29 cellular contexts compared by ENCODE assay signal in the genomic region with DNA sequence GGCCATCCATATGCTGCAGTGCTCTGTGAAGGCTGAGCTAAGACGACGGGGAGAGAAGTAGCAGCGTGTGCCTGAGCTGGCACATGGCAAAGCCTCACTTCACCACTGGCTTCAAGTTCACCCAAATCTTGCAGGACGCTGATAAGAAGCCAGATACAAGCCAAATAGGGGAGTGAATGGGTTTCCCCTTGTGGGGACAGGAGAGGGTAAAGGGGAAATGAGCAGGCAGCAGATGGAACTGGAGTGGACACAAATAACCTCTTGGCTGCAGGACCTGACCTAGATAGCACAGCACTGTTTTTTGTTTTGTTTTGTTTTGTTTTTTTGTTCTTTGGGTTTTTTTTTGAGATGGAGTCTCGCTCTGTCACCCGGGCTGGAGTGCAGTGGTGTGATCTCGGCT. TPM values are rescaled to one million over a fixed set of nuclear protein-coding genes. Genes with fewer than 3 reads are reported as not detected.
A peak's percentile ranks its signal among the peaks of the same experiment; 100 is the strongest.
DNase-seq lines count a peak whose midpoint lies in the region; ATAC-seq and TF ChIP-seq lines count a peak whose summit lies in the region.
"Had no signal": no experiment of that assay in that cellular context is flagged by ENCODE, and none has a peak within 500 bp of the region (broad histone marks: within the 10 kb centered on the region; RNA-seq: fewer than 3 reads in every experiment).

No MANE protein-coding gene starts in this region.

- H3K27me3 Mint-ChIP-seq in CD14-positive monocyte (ENCODE audit: low read depth in 3 of 3) (peaks cover 2 to 7% (median 4%) of the 10 kb centered on the region in 3 donors), WTC11 (ENCODE audit: low read depth) (no peaks in the 10 kb centered on the region), chondrocyte (ENCODE audit: low read depth) (no peaks in the 10 kb centered on the region)
- H3K27me3 Mint-ChIP-seq in CD4-positive, alpha-beta T cell: no peaks in the 10 kb centered on the region
- H3K27me3 Mint-ChIP-seq: activated CD8-positive, alpha-beta memory T cell treated with anti-CD3 and anti-CD28 coated beads, Interleukin-2, amount 10 ng/mL, durations not matched to agents 7 days and 5 days had no signal

- peaks cover 52% of the 10 kb centered on the region for H3K4me1 Mint-ChIP-seq in CD14-positive monocyte
- H3K4me1 Mint-ChIP-seq in WTC11: peaks cover 38% of the 10 kb centered on the region
- H3K4me1 Mint-ChIP-seq in CD4-positive, alpha-beta T cell (ENCODE audit: low read depth): no peaks in the 10 kb centered on the region
- H3K4me1 Mint-ChIP-seq in chondrocyte (ENCODE audit: low read depth): peaks cover 15% of the 10 kb centered on the region

- TF ChIP-seq CTCF in CD14-positive monocyte (IDR thresholded peaks at IDR 0.05) (no peak), OCI-LY1 (IDR thresholded peaks at IDR 0.05; ENCODE audit: low read length) (no peak), WTC11 (IDR thresholded peaks at IDR 0.05) (no peak), neutrophil (IDR thresholded peaks at IDR 0.05) (no peak), chondrocyte (IDR thresholded peaks at IDR 0.05) (no peak)
- no peak for TF ChIP-seq CTCF in CD4-positive, alpha-beta T cell (IDR thresholded peaks at IDR 0.05)

- H3K9ac ChIP-seq in OCI-LY1 (ENCODE audit: low read length): no peak overlapping the region
- H3K9ac ChIP-seq: parathyroid adenoma had no signal

- H3K36me3 ChIP-seq in OCI-LY1 (ENCODE audit: insufficient read depth, low read length) (peaks cover 74% of the 10 kb centered on the region), neutrophil (peaks cover 93% of the 10 kb centered on the region)
- H3K36me3 ChIP-seq: right atrium auricular region had no signal

- H3K27ac ChIP-seq in OCI-LY1 (ENCODE audit: low read depth, low read length, poor library complexity, severe bottlenecking) (peak overlapping the region; percentile 90), neutrophil (peak overlapping the region; percentile 62)
- no peak overlapping the region for H3K27ac ChIP-seq in CD4-positive, alpha-beta T cell (ENCODE audit: low read depth, low read length)
- H3K27ac ChIP-seq: A549, esophagus muscularis mucosa, heart left ventricle, parathyroid adenoma, right atrium auricular region, stomach had no signal

- H3K4me3 ChIP-seq in OCI-LY1 (ENCODE audit: low read depth, low read length, poor library complexity, severe bottlenecking) (no peak overlapping the region), neutrophil (ENCODE audit: low read depth in 1 of 2, low read length in 1 of 2) (no peak overlapping the region)
- H3K4me3 ChIP-seq: A549, esophagus muscularis mucosa, heart left ventricle, lung, right atrium auricular region, spleen, stomach had no signal

- no peak for ATAC-seq in WTC11
- no peak for ATAC-seq in CD4-positive, alpha-beta T cell (ENCODE audit: poor library complexity)
- ATAC-seq: A549; activated CD8-positive, alpha-beta memory T cell treated with anti-CD3 and anti-CD28 coated beads, Interleukin-2, amount 10 ng/mL, durations not matched to agents 7 days and 5 days; activated T-cell treated with anti-CD3 and anti-CD28 coated beads, Interleukin-2, amount 50 U/mL, for 4 hours; heart left ventricle had no signal

- CTCF ChIA-PET in WTC11 (lab: Charles Lee): interaction anchor here (0.6 kb wide), 1 partner anchor 10 kb away, joined by 3 read pairs; no protein-coding TSS in a partner anchor
- CTCF ChIA-PET in CD4-positive, alpha-beta T cell (lab: Charles Lee): no interaction called here

- H3K4me3 Mint-ChIP-seq in CD14-positive monocyte (no peak overlapping the region), WTC11 (no peak overlapping the region), chondrocyte (ENCODE audit: unreplicated experiment) (no peak overlapping the region)
- H3K4me3 Mint-ChIP-seq in CD4-positive, alpha-beta T cell: no peak overlapping the region
- H3K4me3 Mint-ChIP-seq: activated CD8-positive, alpha-beta memory T cell treated with anti-CD3 and anti-CD28 coated beads, Interleukin-2, amount 10 ng/mL, durations not matched to agents 7 days and 5 days; activated T-cell treated with anti-CD3 and anti-CD28 coated beads, Interleukin-2, amount 50 U/mL, for 4 hours; nephron progenitor cell had no signal

- no peak overlapping the region for H3K4me2 ChIP-seq in OCI-LY1 (ENCODE audit: low read length)
- H3K4me2 ChIP-seq: A549 had no signal

- H3K9me3 ChIP-seq in OCI-LY1 (ENCODE audit: low read length): no peaks in the 10 kb centered on the region
- no peaks in the 10 kb centered on the region for H3K9me3 ChIP-seq in neutrophil
- no peaks in the 10 kb centered on the region for H3K9me3 ChIP-seq in CD4-positive, alpha-beta T cell (ENCODE audit: control insufficient read depth, low read length)
- H3K9me3 ChIP-seq: A549, esophagus muscularis mucosa, heart left ventricle, right atrium auricular region, spleen, stomach had no signal

- no peaks in the 10 kb centered on the region for H4K20me1 ChIP-seq in OCI-LY1 (ENCODE audit: insufficient read depth, low read length)

- H3K27ac Mint-ChIP-seq in CD14-positive monocyte (peak overlapping the region; percentile 82 to 90 (median 83)), WTC11 (peak overlapping the region; percentile 69), chondrocyte (ENCODE audit: unreplicated experiment) (no peak overlapping the region)
- H3K27ac Mint-ChIP-seq in CD4-positive, alpha-beta T cell: no peak overlapping the region
- H3K27ac Mint-ChIP-seq: activated CD8-positive, alpha-beta memory T cell treated with anti-CD3 and anti-CD28 coated beads, Interleukin-2, amount 10 ng/mL, durations not matched to agents 7 days and 5 days; nephron progenitor cell had no signal

- H3K4me1 ChIP-seq in OCI-LY1 (ENCODE audit: insufficient read depth, low read length, severe bottlenecking) (peaks cover 40% of the 10 kb centered on the region), neutrophil (ENCODE audit: control insufficient read depth in 1 of 2, insufficient read depth in 1 of 2, low read depth in 1 of 2, low read length in 1 of 2) (peaks cover 45 to 49% of the 10 kb centered on the region in 2 experiments)
- H3K4me1 ChIP-seq: right atrium auricular region had no signal

- H3K36me3 Mint-ChIP-seq in CD14-positive monocyte: peaks cover 73 to 89% of the 10 kb centered on the region in 2 donors
- H3K36me3 Mint-ChIP-seq in WTC11: peaks cover 5% of the 10 kb centered on the region; the same call in 1 of the 2 replicates
- no peaks in the 10 kb centered on the region for H3K36me3 Mint-ChIP-seq in CD4-positive, alpha-beta T cell (ENCODE audit: low read depth)
- H3K36me3 Mint-ChIP-seq in chondrocyte (ENCODE audit: low read depth): no peaks in the 10 kb centered on the region
- H3K36me3 Mint-ChIP-seq: activated CD8-positive, alpha-beta memory T cell treated with anti-CD3 and anti-CD28 coated beads, Interleukin-2, amount 10 ng/mL, durations not matched to agents 7 days and 5 days had no signal

- DNase-seq in CD14-positive monocyte (ENCODE audit: low spot score) (no peak), WTC11 (ENCODE audit: low spot score) (no peak), activated gamma-delta T cell treated with Interleukin-2 at 50 U/mL for 16 hours (no peak), kidney glomerular epithelial cell (lab: John Stamatoyannopoulos, UW) (no peak), chondrocyte (ENCODE audit: low spot score) (no peak)
- DNase-seq in CD4-positive, alpha-beta T cell: no peak
- DNase-seq: activated CD8-positive, alpha-beta memory T cell treated with anti-CD3 and anti-CD28 coated beads, Interleukin-2, amount 10 ng/mL, durations not matched to agents 7 days and 5 days; activated gamma-delta T cell; activated T-cell treated with anti-CD3 and anti-CD28 coated beads, Interleukin-2, amount 50 U/mL, for 4 hours; foreskin fibroblast; heart left ventricle; Karpas-422; MV-4-11; NCI-H1436 treated with DMSO at 0.1 percent for 48 hours; NCI-H2081 treated with DMSO at 0.1 percent for 48 hours; NCI-H226; NCI-H526 treated with DMSO at 0.1 percent for 48 hours; nephron progenitor cell; spleen; stimulated activated CD4-positive, alpha-beta T cell treated with anti-CD3 and anti-CD28 coated beads, Interleukin-2, amount 100 ng/mL, for 24 hours; stomach; T1000 had no signal

- intact Hi-C loops in CD14-positive monocyte (cut with micrococcal nuclease): no loop called here
- intact Hi-C loops in CD4-positive, alpha-beta T cell (cut with DNase I, micrococcal nuclease): loop anchor here in 1 of 2 experiments (5.0 kb wide), 1 partner anchor 34 kb away; no protein-coding TSS in a partner anchor

- H3K9me2 ChIP-seq in OCI-LY1 (ENCODE audit: low read depth, low read length): no peaks in the 10 kb centered on the region

- H3K27me3 ChIP-seq in OCI-LY1 (ENCODE audit: insufficient read depth, low read length) (no peaks in the 10 kb centered on the region), neutrophil (no peaks in the 10 kb centered on the region)
- no peaks in the 10 kb centered on the region for H3K27me3 ChIP-seq in CD4-positive, alpha-beta T cell (ENCODE audit: control insufficient read depth, insufficient read depth, low read length)
- H3K27me3 ChIP-seq: esophagus muscularis mucosa, heart left ventricle, right atrium auricular region, spleen, stomach had no signal

- H3K79me2 ChIP-seq in OCI-LY1 (ENCODE audit: insufficient read depth, low read length): no peaks in the 10 kb centered on the region
- H3K79me2 ChIP-seq: parathyroid adenoma had no signal

- H3F3A ChIP-seq in OCI-LY1 (ENCODE audit: insufficient read depth, low read length): no peaks in the 10 kb centered on the region

- POLR2A ChIA-PET in WTC11 (lab: Charles Lee): no interaction called here
- POLR2A ChIA-PET in CD4-positive, alpha-beta T cell (lab: Charles Lee): no interaction called here

- no peak overlapping the region for H2AFZ ChIP-seq in OCI-LY1 (ENCODE audit: low read length)
- H2AFZ ChIP-seq: parathyroid adenoma had no signal

- H3K9me3 Mint-ChIP-seq in CD14-positive monocyte (peaks cover 0 to 3% (median 0%) of the 10 kb centered on the region in 7 donors), WTC11 (no peaks in the 10 kb centered on the region), chondrocyte (ENCODE audit: low read depth) (no peaks in the 10 kb centered on the region)
- H3K9me3 Mint-ChIP-seq in CD4-positive, alpha-beta T cell: no peaks in the 10 kb centered on the region
- H3K9me3 Mint-ChIP-seq: activated T-cell treated with anti-CD3 and anti-CD28 coated beads, Interleukin-2, amount 50 U/mL, for 4 hours; nephron progenitor cell had no signal

TF ChIP-seq in WTC11, 78 proteins besides CTCF, POLR2A, EP300 and RAD21 (continues in another document):
- TF ChIP-seq GABPB1 (CRISPR knock-in tag; IDR thresholded peaks at IDR 0.05) (no peak), MYBL2 (CRISPR knock-in tag; IDR thresholded peaks at IDR 0.05) (no peak), JAZF1 (CRISPR knock-in tag; IDR thresholded peaks at IDR 0.05) (no peak), ZNF138 (CRISPR knock-in tag; conservative IDR thresholded peaks at IDR 0.05) (no peak), ZNF317 (CRISPR knock-in tag; IDR thresholded peaks at IDR 0.05; ENCODE audit: borderline replicate concordance, low read depth) (no peak)

RNA-seq across cellular contexts. Expression of gene PITPNA, which starts 21.0 kb away (rescaled TPM):
- polyA plus RNA-seq in CD14-positive monocyte: 10 to 100 TPM; 43.5 to 45.0 TPM
- total RNA-seq in WTC11 (2021) (58.3 to 68.4 TPM (median 60.2 TPM) in 3 replicates), chondrocyte (60.7 to 69.1 TPM (median 68.2 TPM) in 3 replicates)
- 10 to 100 TPM; 24.5 to 29.0 TPM for total RNA-seq in CD4-positive, alpha-beta T cell

RNA-seq across cellular contexts. Expression of gene SLC43A2, which starts 45.1 kb away (rescaled TPM):
- polyA plus RNA-seq in CD14-positive monocyte: 100 to 1,000 TPM; 115 to 151 TPM
- total RNA-seq in WTC11 (2021): 10.3 to 11.6 TPM (median 11.0 TPM) in 3 replicates
- 10 to 100 TPM in 1 of 2 experiments, 1 to 10 TPM in 1; 9.0 to 10.2 TPM for total RNA-seq in CD4-positive, alpha-beta T cell
- total RNA-seq in chondrocyte: 3.0 to 3.7 TPM (median 3.3 TPM) in 3 replicates

Comparison
In these comparisons a context has a peak if more than half of its experiments do, and no peak if none do; other contexts are left out.
1. H3K27ac Mint-ChIP-seq: peak in CD14-positive monocyte (7 of 7) and WTC11 (single experiment); none in CD4-positive, alpha-beta T cell (single experiment) and chondrocyte (single experiment).